ENCODE assay signal across 4 cellular contexts in genomic region chr9:68338000-68338399, GRCh38. TPM values are rescaled to one million over a fixed set of nuclear protein-coding genes. Genes with fewer than 3 reads are reported as not detected.
"Had no signal": no experiment of that assay in that cellular context is flagged by ENCODE, and none has a peak within 500 bp of the region (broad histone marks: within the 10 kb centered on the region; RNA-seq: fewer than 3 reads in every experiment).

No MANE protein-coding gene starts in this region.

RNA-seq across cellular contexts. Expression of gene PGM5, which starts 18.4 kb away (rescaled TPM):
- total RNA-seq: LHCN-M2, MCF 10A had no signal

RNA-seq across cellular contexts. Expression of gene FOXD4L3, which starts 35.3 kb away (rescaled TPM):
- total RNA-seq: LHCN-M2, M059J, NCI-H460 had no signal
